25 cellular contexts compared by ENCODE assay signal in genomic region chr4:128463006-128463405, GRCh38.
"Had no signal": no experiment of that assay in that cellular context is flagged by ENCODE, and none has a peak within 500 bp of the region (broad histone marks: within the 10 kb centered on the region; RNA-seq: fewer than 3 reads in every experiment).

No MANE protein-coding gene starts in this region.

- H3K27ac Mint-ChIP-seq: natural killer cell; nephron; neural progenitor cell; progenitor cell of endocrine pancreas; stimulated activated effector memory CD8-positive, alpha-beta T cell treated with anti-CD3 and anti-CD28 coated beads, Interleukin-12 subunit alpha, Interleukin-12 subunit beta, amount 100 ng/mL, for 72 hours; stimulated activated naive B cell treated with anti-CD40 and anti-IgM and Interleukin-4, amounts not matched to agents 10 μg/mL and 1 μg/mL and 100 μg/mL, for 72 hours; stimulated activated naive CD8-positive, alpha-beta T cell treated with anti-CD3 and anti-CD28 coated beads, Interleukin-15, Interleukin-2, amounts not matched to agents 100 ng/mL and 50 ng/mL, for 24 hours had no signal

- H3K4me1 ChIP-seq: parathyroid adenoma, right lobe of liver, uterus had no signal

- H3K9me3 ChIP-seq: ovary, psoas muscle, right lobe of liver, sigmoid colon, stomach, thoracic aorta, thyroid gland, tibial nerve, upper lobe of left lung, uterus had no signal

- H3K79me2 ChIP-seq: parathyroid adenoma had no signal

- H3K4me3 Mint-ChIP-seq: natural killer cell; nephron; neural progenitor cell; stimulated activated effector memory CD8-positive, alpha-beta T cell treated with anti-CD3 and anti-CD28 coated beads, Interleukin-12 subunit alpha, Interleukin-12 subunit beta, amount 100 ng/mL, for 72 hours; stimulated activated naive B cell treated with anti-CD40 and anti-IgM and Interleukin-4, amounts not matched to agents 10 μg/mL and 1 μg/mL and 100 μg/mL, for 72 hours; stimulated activated naive CD8-positive, alpha-beta T cell treated with anti-CD3 and anti-CD28 coated beads, Interleukin-15, Interleukin-2, amounts not matched to agents 100 ng/mL and 50 ng/mL, for 24 hours had no signal

- H2AFZ ChIP-seq: neural progenitor cell, parathyroid adenoma had no signal

- H3K27ac ChIP-seq: neural progenitor cell, ovary, parathyroid adenoma, psoas muscle, right lobe of liver, sigmoid colon, stomach, thoracic aorta, thyroid gland, tibial nerve, upper lobe of left lung, uterus had no signal

- H3K9me3 Mint-ChIP-seq: natural killer cell; nephron; neural progenitor cell; stimulated activated effector memory CD8-positive, alpha-beta T cell treated with anti-CD3 and anti-CD28 coated beads, Interleukin-12 subunit alpha, Interleukin-12 subunit beta, amount 100 ng/mL, for 72 hours; stimulated activated naive CD8-positive, alpha-beta T cell treated with anti-CD3 and anti-CD28 coated beads, Interleukin-15, Interleukin-2, amounts not matched to agents 100 ng/mL and 50 ng/mL, for 24 hours had no signal

- H3K36me3 ChIP-seq: neural progenitor cell, ovary, right lobe of liver, sigmoid colon, stomach, thoracic aorta, thyroid gland, tibial nerve, upper lobe of left lung, uterus had no signal

- H3K36me3 Mint-ChIP-seq: natural killer cell; neural progenitor cell; stimulated activated effector memory CD8-positive, alpha-beta T cell treated with anti-CD3 and anti-CD28 coated beads, Interleukin-12 subunit alpha, Interleukin-12 subunit beta, amount 100 ng/mL, for 72 hours; stimulated activated naive B cell treated with anti-CD40 and anti-IgM and Interleukin-4, amounts not matched to agents 10 μg/mL and 1 μg/mL and 100 μg/mL, for 72 hours had no signal

- FAIRE-seq: small intestine had no signal

- H3K27me3 ChIP-seq: ovary, right lobe of liver, sigmoid colon, stomach, thyroid gland, tibial nerve, upper lobe of left lung, uterus had no signal

- H3K27me3 Mint-ChIP-seq: progenitor cell of endocrine pancreas; stimulated activated naive B cell treated with anti-CD40 and anti-IgM and Interleukin-4, amounts not matched to agents 10 μg/mL and 1 μg/mL and 100 μg/mL, for 72 hours; stimulated activated naive CD8-positive, alpha-beta T cell treated with anti-CD3 and anti-CD28 coated beads, Interleukin-15, Interleukin-2, amounts not matched to agents 100 ng/mL and 50 ng/mL, for 24 hours had no signal

- H3K4me3 ChIP-seq: neural progenitor cell, ovary, psoas muscle, right lobe of liver, sigmoid colon, stomach, thoracic aorta, thyroid gland, tibial nerve, upper lobe of left lung, uterus had no signal

- DNase-seq: natural killer cell; ovary; psoas muscle; right cardiac atrium; right lobe of liver; sigmoid colon; small intestine; stimulated activated CD4-positive, alpha-beta T cell treated with anti-CD3 and anti-CD28 coated beads, Interleukin-15, amount 100 ng/mL, for 24 hours; stimulated activated CD4-positive, alpha-beta T cell treated with anti-CD3 and anti-CD28 coated beads, Interleukin-2, amount 100 ng/mL, for 24 hours; stimulated activated CD4-positive, alpha-beta T cell treated with anti-CD3 and anti-CD28 coated beads, Interleukin-2, amount 100 ng/mL, for 48 hours; stimulated activated CD4-positive, alpha-beta T cell treated with anti-CD3 and anti-CD28 coated beads, Interleukin-4, amount 100 ng/mL, for 24 hours; stimulated activated naive B cell treated with anti-CD40 and anti-IgM and Interleukin-4, amounts not matched to agents 10 μg/mL and 1 μg/mL and 100 μg/mL, for 72 hours; stimulated activated naive CD4-positive, alpha-beta T cell treated with Interleukin-2 at 50 U/mL for 16 hours; stomach; thyroid gland; upper lobe of left lung; uterus had no signal

- H3K9ac ChIP-seq: neural progenitor cell, parathyroid adenoma had no signal

- H3K4me1 Mint-ChIP-seq: natural killer cell; stimulated activated effector memory CD8-positive, alpha-beta T cell treated with anti-CD3 and anti-CD28 coated beads, Interleukin-12 subunit alpha, Interleukin-12 subunit beta, amount 100 ng/mL, for 72 hours; stimulated activated naive B cell treated with anti-CD40 and anti-IgM and Interleukin-4, amounts not matched to agents 10 μg/mL and 1 μg/mL and 100 μg/mL, for 72 hours had no signal
